In the genomic region with DNA sequence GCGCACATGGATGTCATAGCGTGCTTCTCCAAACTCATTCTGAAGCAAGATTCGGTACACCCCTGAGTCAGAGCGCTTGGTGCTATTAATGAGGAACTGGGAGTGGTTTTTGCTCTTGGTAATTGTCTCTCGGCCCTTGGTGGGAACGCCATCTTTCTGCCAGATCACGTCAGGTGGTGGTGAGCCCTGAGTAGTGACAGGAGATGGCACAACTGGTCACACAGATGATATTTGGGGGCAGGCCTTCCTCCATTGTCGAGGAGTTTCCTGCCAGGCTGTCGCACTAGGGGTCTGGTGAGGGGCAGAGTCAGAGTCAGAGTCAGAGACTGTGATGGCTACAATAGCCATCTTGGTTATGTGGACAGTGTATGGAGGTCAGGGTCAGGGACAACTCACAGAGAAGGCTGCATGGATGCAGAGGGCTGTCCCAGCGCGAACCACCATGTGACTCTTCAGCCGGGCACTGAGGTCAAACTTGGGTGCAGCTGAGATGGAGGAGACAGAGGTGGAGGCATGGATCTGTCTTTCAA, we compare ENCODE assay signal across 16 cellular contexts. TPM values are rescaled to one million over a fixed set of nuclear protein-coding genes. Genes with fewer than 3 reads are reported as not detected.
DNase-seq lines count a peak whose midpoint lies in the region; ATAC-seq and TF ChIP-seq lines count a peak whose summit lies in the region.
"Had no signal": no experiment of that assay in that cellular context is flagged by ENCODE, and none has a peak within 500 bp of the region (broad histone marks: within the 10 kb centered on the region; RNA-seq: fewer than 3 reads in every experiment).

No MANE protein-coding gene starts in this region.

- intact Hi-C loops in Caco-2 (cut with micrococcal nuclease; ENCODE audit: unreplicated experiment), result no loop called here
- intact Hi-C loops in naive thymus-derived CD4-positive, alpha-beta T cell (cut with micrococcal nuclease), result loop anchor here in 1 of 2 donors (5.0 kb wide), 1 partner anchor 91 kb away; no protein-coding TSS in a partner anchor

- no peaks in the 10 kb centered on the region for H3K9me3 Mint-ChIP-seq in Caco-2 (ENCODE audit: unreplicated experiment)
- no peaks in the 10 kb centered on the region for H3K9me3 Mint-ChIP-seq in activated T-helper 17 cell treated with anti-CD3 and anti-CD28 coated beads, Interleukin-2, amount 50 U/mL, for 72 hours
- no peaks in the 10 kb centered on the region for H3K9me3 Mint-ChIP-seq in naive thymus-derived CD4-positive, alpha-beta T cell

- CTCF ChIA-PET in Caco-2 (lab: Charles Lee), result interaction anchor here (1.5 kb wide), 1 partner anchor 14 kb away, joined by 4 read pairs; no protein-coding TSS in a partner anchor
- CTCF ChIA-PET in naive thymus-derived CD4-positive, alpha-beta T cell (lab: Charles Lee), result no interaction called here
- CTCF ChIA-PET in GM10248 (lab: Yijun Ruan, JAX), result interaction anchor here (1.0 to 5.6 kb wide), 4 partner anchors 10 to 185 kb away, joined by 3 to 26 read pairs (median 8); no protein-coding TSS in a partner anchor

- ATAC-seq in activated T-helper 17 cell treated with anti-CD3 and anti-CD28 coated beads, Interleukin-2, amount 50 U/mL, for 72 hours (replicated peaks), result no peak
- ATAC-seq in naive thymus-derived CD4-positive, alpha-beta T cell, result no peak
- ATAC-seq: SK-N-SH treated with all-trans-retinoic acid at 6 μM for 48 hours had no signal

- H3K36me3 ChIP-seq in Caco-2 (ENCODE audit: control insufficient read depth, insufficient read depth, low read length), result no peaks in the 10 kb centered on the region
- no peaks in the 10 kb centered on the region for H3K36me3 ChIP-seq in naive thymus-derived CD4-positive, alpha-beta T cell (ENCODE audit: control insufficient read depth in 2 of 3, insufficient read depth in 3 of 3, low read length in 3 of 3)
- H3K36me3 ChIP-seq: Peyer's patch had no signal

- no peak overlapping the region for H3K4me3 ChIP-seq in Caco-2 (ENCODE audit: low read depth, low read length)
- no peak overlapping the region for H3K4me3 ChIP-seq in naive thymus-derived CD4-positive, alpha-beta T cell (ENCODE audit: low read length)
- H3K4me3 ChIP-seq: Peyer's patch had no signal

- H3K36me3 Mint-ChIP-seq in Caco-2 (ENCODE audit: insufficient read depth, unreplicated experiment), result no peaks in the 10 kb centered on the region
- H3K36me3 Mint-ChIP-seq in activated T-helper 17 cell treated with anti-CD3 and anti-CD28 coated beads, Interleukin-2, amount 50 U/mL, for 72 hours (ENCODE audit: low read depth), result no peaks in the 10 kb centered on the region
- peaks cover 0 to 2% (median 0%) of the 10 kb centered on the region in 5 donors for H3K36me3 Mint-ChIP-seq in naive thymus-derived CD4-positive, alpha-beta T cell

- no peak overlapping the region for H3K27ac ChIP-seq in naive thymus-derived CD4-positive, alpha-beta T cell (ENCODE audit: low read depth, low read length)

- no peaks in the 10 kb centered on the region; the same call in 1 of the 2 replicates for H3K27me3 ChIP-seq in Caco-2 (replicated peaks; ENCODE audit: control insufficient read depth, insufficient read depth, low read length)
- H3K27me3 ChIP-seq in naive thymus-derived CD4-positive, alpha-beta T cell (ENCODE audit: control insufficient read depth in 2 of 2, insufficient read depth in 2 of 2, low read length in 2 of 2), result no peaks in the 10 kb centered on the region
- H3K27me3 ChIP-seq: Peyer's patch had no signal

- no peaks in the 10 kb centered on the region for H3K4me1 ChIP-seq in Caco-2
- peaks cover 9 to 10% of the 10 kb centered on the region in 2 donors for H3K4me1 ChIP-seq in naive thymus-derived CD4-positive, alpha-beta T cell (ENCODE audit: control insufficient read depth in 2 of 2, insufficient read depth in 2 of 2, low read length in 2 of 2)

- BruUV-seq in Caco-2 (replicated peaks; lab: Mats Ljungman, UMichigan), result no TSS peak

- peaks cover 17% of the 10 kb centered on the region for H3K27me3 Mint-ChIP-seq in Caco-2 (ENCODE audit: insufficient read depth, unreplicated experiment)
- H3K27me3 Mint-ChIP-seq in activated T-helper 17 cell treated with anti-CD3 and anti-CD28 coated beads, Interleukin-2, amount 50 U/mL, for 72 hours, result no peaks in the 10 kb centered on the region
- H3K27me3 Mint-ChIP-seq in naive thymus-derived CD4-positive, alpha-beta T cell, result peaks cover 0 to 55% (median 0%) of the 10 kb centered on the region in 5 donors

- H3K4me1 Mint-ChIP-seq in Caco-2 (ENCODE audit: low read depth, unreplicated experiment), result peaks cover 17% of the 10 kb centered on the region
- H3K4me1 Mint-ChIP-seq in activated T-helper 17 cell treated with anti-CD3 and anti-CD28 coated beads, Interleukin-2, amount 50 U/mL, for 72 hours, result peaks cover 15% of the 10 kb centered on the region
- H3K4me1 Mint-ChIP-seq in naive thymus-derived CD4-positive, alpha-beta T cell, result peaks cover 15 to 29% (median 25%) of the 10 kb centered on the region in 7 donors

- peak overlapping the region; percentile 72 for H3K4me3 Mint-ChIP-seq in Caco-2 (ENCODE audit: unreplicated experiment)
- H3K4me3 Mint-ChIP-seq in activated T-helper 17 cell treated with anti-CD3 and anti-CD28 coated beads, Interleukin-2, amount 50 U/mL, for 72 hours, result peak overlapping the region; percentile 90
- H3K4me3 Mint-ChIP-seq in naive thymus-derived CD4-positive, alpha-beta T cell, result peak overlapping the region in 6 of 10 donors; percentile 13 to 96 (median 92)

- H3K9me3 ChIP-seq in Caco-2, result no peaks in the 10 kb centered on the region
- H3K9me3 ChIP-seq in naive thymus-derived CD4-positive, alpha-beta T cell (ENCODE audit: control insufficient read depth in 2 of 3, low read length in 3 of 3), result no peaks in the 10 kb centered on the region
- H3K9me3 ChIP-seq: Peyer's patch had no signal

- POLR2A ChIA-PET in Caco-2 (lab: Charles Lee), result no interaction called here
- POLR2A ChIA-PET in naive thymus-derived CD4-positive, alpha-beta T cell (lab: Charles Lee), result interaction anchor here (1.0 to 2.0 kb wide), 3 partner anchors 8 to 73 kb away, joined by 3 to 4 read pairs (median 4); no protein-coding TSS in a partner anchor
- POLR2A ChIA-PET in GM10248 (lab: Yijun Ruan, JAX), result no interaction called here

- no peak overlapping the region for H3K27ac Mint-ChIP-seq in Caco-2 (ENCODE audit: unreplicated experiment)
- no peak overlapping the region for H3K27ac Mint-ChIP-seq in activated T-helper 17 cell treated with anti-CD3 and anti-CD28 coated beads, Interleukin-2, amount 50 U/mL, for 72 hours
- H3K27ac Mint-ChIP-seq in naive thymus-derived CD4-positive, alpha-beta T cell, result peak overlapping the region in 8 of 9 donors; percentile 37 to 94 (median 84)

- DNase-seq in SIG-M5 treated with dmso at 0.1 percent for 504 hours (lab: John Stamatoyannopoulos, UW; ENCODE audit: unreplicated experiment) (peak; percentile 27), SIG-M5 (lab: John Stamatoyannopoulos, UW) (no peak), Caco-2 (no peak), RKO (ENCODE audit: low spot score) (no peak), NCI-H524 (lab: John Stamatoyannopoulos, UW) (no peak), GM10248 (ENCODE audit: extremely low spot score) (no peak)
- DNase-seq in naive thymus-derived CD4-positive, alpha-beta T cell, result no peak
- DNase-seq: KG1, NCI-H1105, NCI-H1694, NCI-H2227 treated with DMSO at 0.1 percent for 48 hours, NCI-H524 treated with DMSO at 0.1 percent for 48 hours, Peyer's patch, Right ventricle myocardium superior had no signal

- TF ChIP-seq CTCF in Caco-2 (IDR thresholded peaks at IDR 0.05; ENCODE audit: insufficient read depth in 1 of 2, low read depth in 1 of 2, low read length in 1 of 2, severe bottlenecking in 1 of 2, unreplicated experiment in 1 of 2) (no peak), GM10248 (IDR thresholded peaks at IDR 0.05; ENCODE audit: control extremely low read depth, extremely low read depth, low read depth, missing control alignments) (no peak)

RNA-seq across cellular contexts. Expression of gene TMEM86A, which starts 9.3 kb away (rescaled TPM):
- 0.19 and 0.25 TPM in 2 replicates for total RNA-seq in Caco-2 (2022)
- under 1 TPM; 0.24 to 0.40 TPM for total RNA-seq in activated T-helper 17 cell treated with anti-CD3 and anti-CD28 coated beads, Interleukin-2, amount 50 U/mL, for 72 hours
- total RNA-seq in naive thymus-derived CD4-positive, alpha-beta T cell, result 1 to 10 TPM in 4 of 5 experiments, under 1 TPM in 1; 0.53 to 6.5 (median 5.5) TPM
- polyA plus RNA-seq in naive thymus-derived CD4-positive, alpha-beta T cell, result 1 to 10 TPM in 1 of 2 donors, under 1 TPM in 1; 0.69 to 1.3 TPM

RNA-seq across cellular contexts. Expression of gene IGSF22, which starts 18.1 kb away (rescaled TPM):
- total RNA-seq in Caco-2 (2022), result not detected in 2 replicates
- total RNA-seq in activated T-helper 17 cell treated with anti-CD3 and anti-CD28 coated beads, Interleukin-2, amount 50 U/mL, for 72 hours, result 1 to 10 TPM in 1 of 2 donors, not detected in 1; 1.4 TPM
- total RNA-seq in naive thymus-derived CD4-positive, alpha-beta T cell, result 1 to 10 TPM; 1.5 to 5.8 (median 4.5) TPM
- polyA plus RNA-seq in naive thymus-derived CD4-positive, alpha-beta T cell, result 1 to 10 TPM; 2.0 to 2.6 TPM
- total RNA-seq: Peyer's patch had no signal

Comparison
In these comparisons a context has a peak if more than half of its experiments do, and no peak if none do; other contexts are left out.
1. H3K27ac Mint-ChIP-seq: peak in naive thymus-derived CD4-positive, alpha-beta T cell (8 of 9); none in Caco-2 (single experiment) and activated T-helper 17 cell treated with anti-CD3 and anti-CD28 coated beads, Interleukin-2, amount 50 U/mL, for 72 hours (single experiment).
2. Peak in every context shown above with its lines, with median percentiles within 50 percentile points of each other: H3K4me3 Mint-ChIP-seq.